17 cellular contexts compared by ENCODE assay signal in genomic region chr11:119828011-119828410, GRCh38.
DNase-seq lines count a peak whose midpoint lies in the region; FAIRE-seq and TF ChIP-seq lines count a peak whose summit lies in the region.
"Had no signal": no experiment of that assay in that cellular context is flagged by ENCODE, and none has a peak within 500 bp of the region (broad histone marks: within the 10 kb centered on the region; RNA-seq: fewer than 3 reads in every experiment).

No MANE protein-coding gene starts in this region.

- intact Hi-C loops in kidney (cut with DNase I): no loop called here

- no peak overlapping the region for H3K4me3 ChIP-seq in small intestine (ENCODE audit: low read depth in 1 of 2, low read length in 2 of 2)
- H3K4me3 ChIP-seq in kidney (ENCODE audit: low read length in 2 of 2): no peak overlapping the region

- peaks cover 0 to 3% of the 10 kb centered on the region in 2 donors for H3K4me1 ChIP-seq in small intestine (ENCODE audit: control insufficient read depth in 2 of 2, insufficient read depth in 1 of 2, low read depth in 1 of 2, low read length in 1 of 2)
- peaks cover 9 to 11% of the 10 kb centered on the region in 2 donors for H3K4me1 ChIP-seq in kidney (ENCODE audit: control insufficient read depth in 1 of 2, insufficient read depth in 1 of 2, low read depth in 1 of 2, low read length in 2 of 2)

- H3K9me3 ChIP-seq in small intestine (ENCODE audit: control insufficient read depth, low read depth) (no peaks in the 10 kb centered on the region), kidney (ENCODE audit: control insufficient read depth in 1 of 2, low read length in 2 of 2) (no peaks in the 10 kb centered on the region)

- peak; percentile 16 for DNase-seq in DMS79 treated with DMSO at 0.1 percent for 48 hours (lab: John Stamatoyannopoulos, UW)
- DNase-seq in DMS79 (lab: John Stamatoyannopoulos, UW): no peak
- peak; percentile 28 to 56 for DNase-seq in NCI-H187 (lab: John Stamatoyannopoulos, UW)
- peak; percentile 36 for DNase-seq in SW480 (ENCODE audit: low spot score)
- peak; percentile 91 for DNase-seq in small intestine
- no peak for DNase-seq in iPS-NIHi7 (ENCODE audit: extremely low spot score)
- no peak for DNase-seq in kidney
- no peak for DNase-seq in NCI-H446 treated with DMSO at 0.1 percent for 48 hours (lab: John Stamatoyannopoulos, UW)
- DNase-seq: 8988T; COR-L47; DMS 273 treated with DMSO at 0.1 percent for 48 hours; KG1; NCI-H1105 treated with DMSO at 0.1 percent for 48 hours; NCI-H2029 treated with DMSO at 0.1 percent for 48 hours; NCI-H524; NK-92 treated with Interleukin-12 subunit alpha and Interleukin-12 subunit beta, amount 100 ng/mL, for 24 hours had no signal

- H3K36me3 ChIP-seq in small intestine (ENCODE audit: control insufficient read depth in 2 of 2, insufficient read depth in 2 of 2, low read length in 2 of 2) (no peaks in the 10 kb centered on the region), kidney (ENCODE audit: control insufficient read depth in 1 of 2, insufficient read depth in 2 of 2, low read length in 2 of 2) (no peaks in the 10 kb centered on the region)

- FAIRE-seq in small intestine (lab: Jason Lieb, UNC) (no peak), kidney (lab: Jason Lieb, UNC) (no peak)
- FAIRE-seq: RCC 7860 had no signal

- H3K27ac ChIP-seq in small intestine (ENCODE audit: low read depth in 1 of 2, low read length in 1 of 2) (no peak overlapping the region), kidney (ENCODE audit: low read depth in 2 of 2, low read length in 2 of 2) (no peak overlapping the region)

- H3K27me3 ChIP-seq in small intestine (ENCODE audit: control insufficient read depth in 2 of 2, insufficient read depth in 2 of 2, low read length in 2 of 2): peaks cover 0 to 2% of the 10 kb centered on the region in 2 donors

- no peak overlapping the region for H3K9ac ChIP-seq in kidney (ENCODE audit: low read length in 2 of 2)

- TF ChIP-seq CTCF in kidney (IDR thresholded peaks at IDR 0.05; ENCODE audit: borderline replicate concordance, extremely low read depth, insufficient read depth): no peak

- WGBS in small intestine, 3 donors: 31 to 64% (median 43%) methylated on average over 9 of the region's 9 CpGs

Comparison
In these comparisons a context has a peak if more than half of its experiments do, and no peak if none do; other contexts are left out.
1. DNase-seq: peak in DMS79 treated with DMSO at 0.1 percent for 48 hours (single experiment), NCI-H187 (2 of 2), SW480 (single experiment) and small intestine (single experiment); none in DMS79 (single experiment), iPS-NIHi7 (single experiment), kidney (single experiment) and NCI-H446 treated with DMSO at 0.1 percent for 48 hours (single experiment).